Comparison of ENCODE assay signal across 4 cellular contexts in genomic region chr9:41119719-41120118, GRCh38. TPM values are rescaled to one million over a fixed set of nuclear protein-coding genes. Genes with fewer than 3 reads are reported as not detected.
"Had no signal": no experiment of that assay in that cellular context is flagged by ENCODE, and none has a peak within 500 bp of the region (broad histone marks: within the 10 kb centered on the region; RNA-seq: fewer than 3 reads in every experiment).

No MANE protein-coding gene starts in this region.

RNA-seq across cellular contexts. Expression of gene FOXD4L6, which starts 8.8 kb away (rescaled TPM):
- total RNA-seq: M059J, Peyer's patch, Right ventricle myocardium inferior, SK-MEL-5 had no signal
